8 cellular contexts compared by ENCODE assay signal in genomic region chr4:48779998-48780866, GRCh38. TPM values are rescaled to one million over a fixed set of nuclear protein-coding genes. Genes with fewer than 3 reads are reported as not detected.
A peak's percentile ranks its signal among the peaks of the same experiment; 100 is the strongest.
DNase-seq lines count a peak whose midpoint lies in the region; ATAC-seq and TF ChIP-seq lines count a peak whose summit lies in the region.

FRYL (minus strand) TSS chr4:48780279; CDS start chr4:48634410, 145,869 bp downstream.

- H3K9ac ChIP-seq in mucosa of rectum (ENCODE audit: low read depth in 1 of 2, low read length in 2 of 2) = peak within 1 kb of the TSS; percentile 92 to 97

- ATAC-seq in GM21723 (IDR thresholded peaks at IDR 0.05; ENCODE audit: unreplicated experiment) (peak; percentile 91), Panc1 (peak; percentile 94)
- peak; percentile 92 to 94 for ATAC-seq in activated T-cell treated with anti-CD3 and anti-CD28 coated beads, Interleukin-2, amount 50 U/mL, for 4 hours

- in situ Hi-C loops in Panc1 (cut with HindIII; ENCODE audit: low pct_unique_long_range_greater_than_20kb, low sequenced_read_pairs) = no loop called here

- H3K9me3 ChIP-seq in Panc1 (ENCODE audit: control insufficient read depth, insufficient read depth, low read depth, low read length) (no peaks in the 10 kb centered on the region), mucosa of rectum (ENCODE audit: control insufficient read depth in 2 of 2, low read length in 2 of 2) (no peaks in the 10 kb centered on the region)

- H3K27me3 Mint-ChIP-seq in activated T-cell treated with anti-CD3 and anti-CD28 coated beads, Interleukin-2, amount 50 U/mL, for 4 hours (ENCODE audit: low read depth) = no peaks in the 10 kb centered on the region

- H3K27me3 ChIP-seq in Panc1 (ENCODE audit: control insufficient read depth, insufficient read depth, low read length) (no peaks in the 10 kb centered on the region), mucosa of rectum (ENCODE audit: control insufficient read depth in 2 of 2, insufficient read depth in 2 of 2, low read length in 2 of 2) (no peaks in the 10 kb centered on the region)

- no peaks in the 10 kb centered on the region for H3K9me3 Mint-ChIP-seq in activated T-cell treated with anti-CD3 and anti-CD28 coated beads, Interleukin-2, amount 50 U/mL, for 4 hours

- H3K4me3 ChIP-seq in Panc1 (ENCODE audit: low read depth in 2 of 2, low read length in 2 of 2) = peak within 1 kb of the TSS; percentile 80 to 89
- peak within 1 kb of the TSS; percentile 92 to 98 for H3K4me3 ChIP-seq in mucosa of rectum (ENCODE audit: low read length in 2 of 2)

- peak; percentile 63 for TF ChIP-seq POLR2A in erythroblast (IDR thresholded peaks at IDR 0.05; ENCODE audit: low read length)

- POLR2A ChIA-PET in Panc1 (lab: Charles Lee) = interaction anchor here (0.7 kb wide), 1 partner anchor 181 kb away, joined by 3 read pairs; no protein-coding TSS in a partner anchor

- no peaks in the 10 kb centered on the region for H3K36me3 Mint-ChIP-seq in activated T-cell treated with anti-CD3 and anti-CD28 coated beads, Interleukin-2, amount 50 U/mL, for 4 hours (ENCODE audit: insufficient read depth)

- CTCF ChIA-PET in Panc1 (lab: Charles Lee) = no interaction called here

- TF ChIP-seq CTCF in Panc1 (IDR thresholded peaks at IDR 0.05) = no peak

- H3K4me1 ChIP-seq in Panc1 (ENCODE audit: control insufficient read depth, insufficient read depth, low read length) (peaks cover 21% of the 10 kb centered on the region), mucosa of rectum (ENCODE audit: control insufficient read depth in 2 of 2, insufficient read depth in 2 of 2, low read length in 2 of 2) (peaks cover 5 to 25% of the 10 kb centered on the region in 2 donors)

- no TSS peak for BruUV-seq in Panc1 (replicated peaks; lab: Mats Ljungman, UMichigan)

- intact Hi-C loops in Panc1 (cut with micrococcal nuclease; ENCODE audit: unreplicated experiment) = loop anchor here (5.0 kb wide), 1 partner anchor 203 kb away; no protein-coding TSS in a partner anchor

- H3K27ac ChIP-seq in Panc1 (ENCODE audit: low read length) (peak within 1 kb of the TSS; percentile 92), mucosa of rectum (ENCODE audit: low read depth in 2 of 2, low read length in 2 of 2) (peak within 1 kb of the TSS; percentile 94 to 97)

- DNase-seq in DMS53 (lab: John Stamatoyannopoulos, UW) (peak; percentile 100), KG1 (lab: John Stamatoyannopoulos, UW) (peak; percentile 98), Panc1 (ENCODE audit: low read depth, low spot score) (peak; percentile 96), erythroblast (lab: John Stamatoyannopoulos, UW) (peak; percentile 99)
- DNase-seq in activated T-cell treated with anti-CD3 and anti-CD28 coated beads, Interleukin-2, amount 50 U/mL, for 4 hours = peak; percentile 96
- DNase-seq in stimulated activated CD8-positive, alpha-beta memory T cell treated with anti-CD3 and anti-CD28 coated beads, Interleukin-7, amount 100 ng/mL, for 1 hour (ENCODE audit: low read depth in 2 of 2) = peak; percentile 88 to 90

- H3K36me3 ChIP-seq in Panc1 (ENCODE audit: control insufficient read depth, insufficient read depth, low read length) = peaks cover 3% of the 10 kb centered on the region; the same call in 1 of the 2 replicates
- no peaks in the 10 kb centered on the region for H3K36me3 ChIP-seq in mucosa of rectum (ENCODE audit: control insufficient read depth in 2 of 2, insufficient read depth in 2 of 2, low read length in 2 of 2)

- H3K4me1 Mint-ChIP-seq in activated T-cell treated with anti-CD3 and anti-CD28 coated beads, Interleukin-2, amount 50 U/mL, for 4 hours (ENCODE audit: low read depth) = peaks cover 43% of the 10 kb centered on the region

- peak within 1 kb of the TSS; percentile 89 for H3K4me3 Mint-ChIP-seq in activated T-cell treated with anti-CD3 and anti-CD28 coated beads, Interleukin-2, amount 50 U/mL, for 4 hours

RNA-seq across cellular contexts. Expression of gene FRYL, which starts in this region (rescaled TPM):
- 47.5 TPM for total RNA-seq in Panc1 (2021; ENCODE audit: unreplicated experiment)
- 15.4 TPM for polyA plus RNA-seq in Panc1 (2012; ENCODE audit: insufficient read length)
- 10 to 100 TPM; 45.1 to 47.2 (median 46.7) TPM for total RNA-seq in activated T-cell treated with anti-CD3 and anti-CD28 coated beads, Interleukin-2, amount 50 U/mL, for 4 hours

Comparison
In these comparisons a context has a peak if more than half of its experiments do, and no peak if none do; other contexts are left out.
1. Peak in every context shown above with its lines: DNase-seq, ATAC-seq, H3K4me3 ChIP-seq and H3K27ac ChIP-seq.